In genomic region chr11:83035070-83035854, GRCh38 we compare ENCODE assay signal across 9 cellular contexts. TPM values are rescaled to one million over a fixed set of nuclear protein-coding genes. Genes with fewer than 3 reads are reported as not detected.
DNase-seq lines count a peak whose midpoint lies in the region; ATAC-seq and TF ChIP-seq lines count a peak whose summit lies in the region.
"Had no signal": no experiment of that assay in that cellular context is flagged by ENCODE, and none has a peak within 500 bp of the region (broad histone marks: within the 10 kb centered on the region; RNA-seq: fewer than 3 reads in every experiment).

No MANE protein-coding gene starts in this region.

- no peaks in the 10 kb centered on the region for H3K27me3 Mint-ChIP-seq in brain
- H3K27me3 Mint-ChIP-seq in progenitor cell of endocrine pancreas: no peaks in the 10 kb centered on the region

- no peaks in the 10 kb centered on the region for H3K9me3 Mint-ChIP-seq in brain
- no peaks in the 10 kb centered on the region for H3K9me3 Mint-ChIP-seq in progenitor cell of endocrine pancreas (ENCODE audit: low read depth)

- TF ChIP-seq CTCF in brain (conservative IDR thresholded peaks at IDR 0.05) (no peak), progenitor cell of endocrine pancreas (IDR thresholded peaks at IDR 0.05; ENCODE audit: unreplicated experiment) (no peak)

- H3K27ac Mint-ChIP-seq in brain (peak overlapping the region in 3 of 5 experiments; percentile 88 to 96 (median 90)), progenitor cell of endocrine pancreas (peak overlapping the region; percentile 54)

- H3K36me3 Mint-ChIP-seq in brain (peaks cover 19% of the 10 kb centered on the region), progenitor cell of endocrine pancreas (ENCODE audit: insufficient read depth) (no peaks in the 10 kb centered on the region)

- DNase-seq in progenitor cell of endocrine pancreas (ENCODE audit: low spot score, unreplicated experiment) (no peak), Kasumi-1 (lab: John Stamatoyannopoulos, UW) (no peak), OCI-M1 (lab: John Stamatoyannopoulos, UW) (no peak)
- no peak for DNase-seq in activated CD4-positive, alpha-beta T cell treated with anti-CD3 and anti-CD28 coated beads, Interleukin-2, amount 50 U/mL, for 48 hours
- DNase-seq: cerebellar nuclear complex had no signal

- peak; percentile 54 for ATAC-seq in GM18870 (IDR thresholded peaks at IDR 0.05; ENCODE audit: unreplicated experiment)
- peak; percentile 80 for ATAC-seq in HG03342 (IDR thresholded peaks at IDR 0.05; ENCODE audit: unreplicated experiment)
- ATAC-seq in GM19455 (IDR thresholded peaks at IDR 0.05; ENCODE audit: unreplicated experiment): no peak

- H3K4me3 Mint-ChIP-seq in brain (peak overlapping the region in 2 of 5 experiments; percentile 51 to 57), progenitor cell of endocrine pancreas (ENCODE audit: low read depth) (no peak overlapping the region)

- H3K4me1 Mint-ChIP-seq in brain (peaks cover 58% of the 10 kb centered on the region), progenitor cell of endocrine pancreas (ENCODE audit: low read depth) (peaks cover 26% of the 10 kb centered on the region)

RNA-seq across cellular contexts. Expression of gene RAB30, which starts 36.4 kb away (rescaled TPM):
- polyA plus RNA-seq in brain (ENCODE audit: insufficient read depth, low read depth, low replicate concordance): 7.4 TPM
- 13.5 and 13.9 TPM in 2 replicates for total RNA-seq in progenitor cell of endocrine pancreas
